Comparison of ENCODE assay signal across 23 cellular contexts in genomic region chr13:46480131-46480530, GRCh38.
"Had no signal": no experiment of that assay in that cellular context is flagged by ENCODE, and none has a peak within 500 bp of the region (broad histone marks: within the 10 kb centered on the region; RNA-seq: fewer than 3 reads in every experiment).

No MANE protein-coding gene starts in this region.

- H3K4me1 ChIP-seq: neural progenitor cell, parathyroid adenoma, psoas muscle, right lobe of liver, sigmoid colon, stomach, thyroid gland, upper lobe of right lung, uterus had no signal

- DNase-seq: natural killer cell; occipital lobe; ovary; posterior cingulate gyrus; psoas muscle; right cardiac atrium; right lobe of liver; sigmoid colon; small intestine; stimulated activated CD4-positive, alpha-beta T cell treated with anti-CD3 and anti-CD28 coated beads, Interleukin-15, amount 100 ng/mL, for 24 hours; stimulated activated CD4-positive, alpha-beta T cell treated with anti-CD3 and anti-CD28 coated beads, Interleukin-2, amount 100 ng/mL, for 24 hours; stimulated activated CD4-positive, alpha-beta T cell treated with anti-CD3 and anti-CD28 coated beads, Interleukin-2, amount 100 ng/mL, for 48 hours; stimulated activated CD4-positive, alpha-beta T cell treated with anti-CD3 and anti-CD28 coated beads, Interleukin-4, amount 100 ng/mL, for 24 hours; stimulated activated naive B cell treated with anti-CD40 and anti-IgM and Interleukin-4, amounts not matched to agents 10 μg/mL and 1 μg/mL and 100 μg/mL, for 72 hours; stimulated activated naive CD4-positive, alpha-beta T cell treated with Interleukin-2 at 50 U/mL for 16 hours; stomach; thyroid gland; upper lobe of right lung; uterus had no signal

- H3K9ac ChIP-seq: neural progenitor cell, parathyroid adenoma had no signal

- H3K27ac ChIP-seq: neural progenitor cell, ovary, parathyroid adenoma, psoas muscle, right lobe of liver, sigmoid colon, stomach, thoracic aorta, thyroid gland, tibial nerve, upper lobe of right lung, uterus had no signal

- H3K36me3 ChIP-seq: neural progenitor cell, ovary, right lobe of liver, sigmoid colon, stomach, thoracic aorta, thyroid gland, tibial nerve, upper lobe of right lung, uterus had no signal

- H3K4me2 ChIP-seq: neural progenitor cell had no signal

- H3K4me3 ChIP-seq: neural progenitor cell, ovary, psoas muscle, right lobe of liver, sigmoid colon, stomach, thoracic aorta, thyroid gland, tibial nerve, upper lobe of right lung, uterus had no signal

- H3K27me3 ChIP-seq: neural progenitor cell, ovary, right lobe of liver, sigmoid colon, stomach, thyroid gland, tibial nerve, upper lobe of right lung, uterus had no signal

- H3K79me2 ChIP-seq: parathyroid adenoma had no signal
